36 cellular contexts compared by ENCODE assay signal in the genomic region with DNA sequence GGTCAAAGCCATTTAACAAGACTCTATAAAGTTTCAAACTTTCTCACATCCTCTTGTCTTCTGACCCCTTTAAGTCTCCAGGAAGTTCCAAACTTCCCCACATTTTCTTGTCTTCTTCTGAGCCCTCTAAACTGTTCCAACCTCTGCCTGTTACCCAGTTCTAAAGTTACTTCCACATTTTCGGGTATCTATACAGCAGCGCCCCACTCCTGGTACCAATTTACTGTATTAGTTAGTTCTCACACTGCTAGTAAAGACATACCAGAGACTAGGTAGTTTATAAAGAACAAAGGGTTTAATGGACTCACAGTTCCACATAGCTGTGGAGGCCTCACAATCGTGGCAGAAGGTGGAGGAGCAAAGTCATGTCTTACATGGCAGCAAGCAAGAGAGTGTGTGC. TPM values are rescaled to one million over a fixed set of nuclear protein-coding genes. Genes with fewer than 3 reads are reported as not detected.
"Had no signal": no experiment of that assay in that cellular context is flagged by ENCODE, and none has a peak within 500 bp of the region (broad histone marks: within the 10 kb centered on the region; RNA-seq: fewer than 3 reads in every experiment).

No MANE protein-coding gene starts in this region.

- H3K36me3 ChIP-seq: MG63 had no signal

- H3K27me3 ChIP-seq: MG63 had no signal

- DNase-seq: Karpas-422, Kasumi-1, MG63, MM.1S, MV-4-11, NCI-H1048, NCI-H1092 treated with DMSO at 0.1 percent for 48 hours, NCI-H1105, NCI-H1105 treated with DMSO at 0.1 percent for 48 hours, NCI-H1417, NCI-H1417 treated with DMSO at 0.1 percent for 48 hours, NCI-H1436, NCI-H1436 treated with DMSO at 0.1 percent for 48 hours, NCI-H146, NCI-H1694, NCI-H1694 treated with DMSO at 0.1 percent for 48 hours, NCI-H187, NCI-H187 treated with DMSO at 0.1 percent for 48 hours, NCI-H1930, NCI-H2029, NCI-H2029 treated with DMSO at 0.1 percent for 48 hours, NCI-H2081, NCI-H2081 treated with DMSO at 0.1 percent for 48 hours, NCI-H2107, NCI-H2171, NCI-H2171 treated with DMSO at 0.1 percent for 48 hours, NCI-H226, NCI-H345, NCI-H446, NCI-H446 treated with DMSO at 0.1 percent for 48 hours, NCI-H510A, NCI-H510A treated with DMSO at 0.1 percent for 48 hours, NCI-H524, NCI-H524 treated with DMSO at 0.1 percent for 48 hours, NCI-H526 had no signal

- H3K4me3 ChIP-seq: MG63 had no signal

RNA-seq across cellular contexts. Expression of a gene that starts 23.3 kb away (rescaled TPM):
- total RNA-seq: NCI-H460 had no signal
